In genomic region chr13:20118268-20119140, GRCh38 we compare ENCODE assay signal across 8 cellular contexts. TPM values are rescaled to one million over a fixed set of nuclear protein-coding genes. Genes with fewer than 3 reads are reported as not detected.
DNase-seq lines count a peak whose midpoint lies in the region; ATAC-seq, FAIRE-seq and TF ChIP-seq lines count a peak whose summit lies in the region.

No MANE protein-coding gene starts in this region.

- H3K27me3 ChIP-seq in KMS-11 (ENCODE audit: insufficient read depth, low read depth) (no peaks in the 10 kb centered on the region), neural progenitor cell (no peaks in the 10 kb centered on the region)

- peaks cover 38% of the 10 kb centered on the region for H3F3A ChIP-seq in neural progenitor cell (ENCODE audit: low read depth)

- peak; percentile 21 to 68 for DNase-seq in A549 (ENCODE audit: low read depth in 1 of 2, low spot score in 1 of 2)
- peak; percentile 26 for DNase-seq in activated T-helper 1 cell treated with Interleukin-2 at 50 U/mL for 16 hours (ENCODE audit: low read depth)
- peak; percentile 32 for DNase-seq in fibroblast of pulmonary artery (ENCODE audit: low read depth)
- peak; percentile 63 for DNase-seq in neural progenitor cell (ENCODE audit: low spot score)
- no peak for DNase-seq in inferior parietal cortex (ENCODE audit: extremely low spot score)
- no peak for DNase-seq in NCI-H1092 treated with DMSO at 0.1 percent for 48 hours (lab: John Stamatoyannopoulos, UW)

- H3K27ac ChIP-seq in A549 (peak overlapping the region; percentile 82 to 91), KMS-11 (no peak overlapping the region), neural progenitor cell (no peak overlapping the region)

- H3K9me3 Mint-ChIP-seq in neural progenitor cell, result no peaks in the 10 kb centered on the region

- TF ChIP-seq POLR2A in A549 (IDR thresholded peaks at IDR 0.05; ENCODE audit: low read length) (no peak), GM18505 (IDR thresholded peaks at IDR 0.05; ENCODE audit: borderline replicate concordance, extremely low read depth, insufficient read depth, insufficient read length) (no peak)

- ATAC-seq in A549 (peak; percentile 77 to 81), GM18505 (IDR thresholded peaks at IDR 0.05; ENCODE audit: unreplicated experiment) (peak; percentile 41)

- H3K4me3 ChIP-seq in A549 (peak overlapping the region; percentile 76), KMS-11 (IDR thresholded peaks at IDR 0.05; ENCODE audit: insufficient read depth, low read depth, low read length) (no peak overlapping the region), fibroblast of pulmonary artery (replicated peaks; ENCODE audit: low read depth, low read length) (peak overlapping the region; percentile 55), neural progenitor cell (peak overlapping the region; percentile 58)

- peaks cover 22% of the 10 kb centered on the region for H3K4me1 Mint-ChIP-seq in neural progenitor cell

- H3K4me3 Mint-ChIP-seq in neural progenitor cell, result peak overlapping the region; percentile 77

- no peaks in the 10 kb centered on the region for H3K36me3 Mint-ChIP-seq in neural progenitor cell

- 0% methylated on average over 6 of the region's 55 CpGs for WGBS in A549 (ENCODE audit: missing lambda C conversion rate)

- peak overlapping the region; percentile 73; the same call in 1 of the 2 replicates for H2AFZ ChIP-seq in KMS-11 (ENCODE audit: low read depth)
- peak overlapping the region; percentile 80 for H2AFZ ChIP-seq in neural progenitor cell (replicated peaks)

- H3K9ac ChIP-seq in KMS-11, result peak overlapping the region; percentile 27; the same call in 1 of the 2 replicates
- no peak overlapping the region for H3K9ac ChIP-seq in neural progenitor cell

- H3K9me3 ChIP-seq in A549 (no peaks in the 10 kb centered on the region), neural progenitor cell (ENCODE audit: low read depth) (no peaks in the 10 kb centered on the region)

- CTCF ChIA-PET in A549 (lab: Yijun Ruan, JAX), result interaction anchor here (0.6 to 2.4 kb wide), 6 partner anchors 9 to 116 kb away, joined by 3 to 11 read pairs (median 4); no protein-coding TSS in a partner anchor

- peak overlapping the region; percentile 98 for H3K4me2 ChIP-seq in A549
- H3K4me2 ChIP-seq in KMS-11, result peak overlapping the region; percentile 36; the same call in 1 of the 2 replicates
- peak overlapping the region; percentile 92 for H3K4me2 ChIP-seq in neural progenitor cell

- no peak for TF ChIP-seq CTCF in A549 (IDR thresholded peaks at IDR 0.05)
- no peak for TF ChIP-seq CTCF in KMS-11 (conservative IDR thresholded peaks at IDR 0.05; ENCODE audit: low read depth, low read length)
- no peak for TF ChIP-seq CTCF in fibroblast of pulmonary artery (IDR thresholded peaks at IDR 0.05; ENCODE audit: low read length, missing control alignments)
- peak; percentile 59 for TF ChIP-seq CTCF in neural progenitor cell (IDR thresholded peaks at IDR 0.05)

- FAIRE-seq in A549 (lab: Jason Lieb, UNC), result no peak

- H3K27me3 Mint-ChIP-seq in neural progenitor cell (ENCODE audit: insufficient read depth, low read depth), result peaks cover 8% of the 10 kb centered on the region

- H3K4me1 ChIP-seq in A549 (peaks cover 6% of the 10 kb centered on the region; the same call in 1 of the 3 replicates), KMS-11 (ENCODE audit: low read depth, poor library complexity, severe bottlenecking) (no peaks in the 10 kb centered on the region), neural progenitor cell (no peaks in the 10 kb centered on the region)

- no peak for TF ChIP-seq EP300 in A549 (IDR thresholded peaks at IDR 0.05)

- POLR2A ChIA-PET in A549 (lab: Yijun Ruan, JAX), result interaction anchor here (0.7 to 2.9 kb wide), 2 partner anchors 9 to 19 kb away, joined by 4 to 32 read pairs; no protein-coding TSS in a partner anchor

- H3K79me2 ChIP-seq in KMS-11 (ENCODE audit: insufficient read depth, low read depth) (no peaks in the 10 kb centered on the region), neural progenitor cell (ENCODE audit: low read depth) (no peaks in the 10 kb centered on the region)

- no peaks in the 10 kb centered on the region for H4K20me1 ChIP-seq in KMS-11 (ENCODE audit: insufficient read depth)
- H4K20me1 ChIP-seq in neural progenitor cell (ENCODE audit: low read depth), result no peaks in the 10 kb centered on the region

- H3K36me3 ChIP-seq in KMS-11 (ENCODE audit: insufficient read depth) (no peaks in the 10 kb centered on the region), neural progenitor cell (no peaks in the 10 kb centered on the region)

- H3K27ac Mint-ChIP-seq in neural progenitor cell, result no peak overlapping the region

- no peak for TF ChIP-seq RAD21 in A549 (conservative IDR thresholded peaks at IDR 0.05 in 1 of 2, IDR thresholded peaks at IDR 0.05 in 1 of 2)

TF ChIP-seq in A549, 52 proteins besides CTCF, POLR2A, EP300 and RAD21:
- TF ChIP-seq CBX2 (IDR thresholded peaks at IDR 0.05; ENCODE audit: borderline replicate concordance, low read depth) (no peak), NFE2L2 (conservative IDR thresholded peaks at IDR 0.05; ENCODE audit: low read length) (no peak), JUN (IDR thresholded peaks at IDR 0.05) (peak in 1 of 2 experiments; percentile 17; a peak in 1 of 5 replicates), MAX (IDR thresholded peaks at IDR 0.05) (peak; percentile 39; the same call in 1 of the 2 replicates), MAFK (IDR thresholded peaks at IDR 0.05; ENCODE audit: partially characterized antibody) (peak; percentile 68)

RNA-seq across cellular contexts. Expression of gene GJA3, which starts 42.3 kb away (rescaled TPM):
- polyA plus RNA-seq in A549 (2011; rRNA removed) (0.06 and 0.08 TPM in 2 replicates), A549 (2017; fragmentation: RNase III; extraction: RNeasy Plus Mini Kit Qiagen cat#74134 plus additional on column Dnase treatment) (0.17 to 0.20 TPM (median 0.19 TPM) in 3 replicates)
- 0.05 TPM in 2 replicates for polyA plus RNA-seq in A549 (2012; cell fraction: cytosol; rRNA removed)
- 0.02 and 0.08 TPM in 2 replicates for polyA plus RNA-seq in A549 (2012; cell fraction: nucleus; rRNA removed)
- polyA minus RNA-seq in A549 (2011; rRNA and poly(A)+ RNA removed), result 0.04 and 0.05 TPM in 2 replicates
- total RNA-seq in neural progenitor cell (ENCODE audit: low replicate concordance), result 0.17 and 0.53 TPM in 2 replicates

Comparison
In these comparisons a context has a peak if more than half of its experiments do, and no peak if none do; other contexts are left out.
1. DNase-seq: peak in A549 (2 of 2), activated T-helper 1 cell treated with Interleukin-2 at 50 U/mL for 16 hours (single experiment), fibroblast of pulmonary artery (single experiment) and neural progenitor cell (single experiment); none in inferior parietal cortex (single experiment) and NCI-H1092 treated with DMSO at 0.1 percent for 48 hours (single experiment).
2. H3K27ac ChIP-seq: peak in A549 (2 of 2); none in KMS-11 (single experiment) and neural progenitor cell (single experiment).
3. H3K4me2 ChIP-seq: peak in every context shown above with its lines; median percentile 98 in A549; 92 in neural progenitor cell; 36 in KMS-11.